15 cellular contexts compared by ENCODE assay signal in the genomic region with DNA sequence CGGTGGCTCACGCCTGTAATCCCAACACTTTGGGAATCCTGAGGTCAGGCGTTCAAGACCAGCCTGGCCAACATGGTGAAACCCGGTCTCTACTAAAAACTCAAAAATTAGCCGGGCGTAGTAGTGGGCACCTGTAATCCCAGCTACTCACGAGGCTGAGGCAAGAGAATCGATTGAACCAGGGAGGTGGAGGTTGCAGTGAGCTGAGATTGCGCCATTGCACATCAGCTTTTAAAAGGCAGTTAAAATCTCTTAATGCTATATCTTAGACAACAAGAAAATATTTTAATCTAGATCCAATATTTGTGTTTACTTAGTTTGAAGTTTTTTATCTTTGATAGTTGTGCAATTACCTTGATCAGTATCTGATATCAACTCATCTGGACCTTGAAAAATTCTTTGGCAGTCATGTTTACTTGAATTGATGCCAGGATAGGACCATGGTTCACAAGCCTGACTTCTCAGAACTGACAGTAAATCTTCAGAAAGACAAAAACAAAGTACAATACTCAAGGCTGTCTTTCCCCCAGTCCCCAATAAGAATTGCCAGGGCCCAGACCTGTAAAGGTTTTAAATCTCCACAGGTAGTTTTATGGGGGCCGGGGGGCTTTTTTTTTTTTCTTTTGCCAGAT.
DNase-seq lines count a peak whose midpoint lies in the region; ATAC-seq, FAIRE-seq and TF ChIP-seq lines count a peak whose summit lies in the region.
"Had no signal": no experiment of that assay in that cellular context is flagged by ENCODE, and none has a peak within 500 bp of the region (broad histone marks: within the 10 kb centered on the region; RNA-seq: fewer than 3 reads in every experiment).

No MANE protein-coding gene starts in this region.

- H3K4me1 ChIP-seq in GM23338 (ENCODE audit: insufficient read depth) (peaks cover 7% of the 10 kb centered on the region; the same call in 1 of the 2 replicates), adrenal gland (replicated peaks in 1 of 2) (peaks cover 19 to 36% of the 10 kb centered on the region in 2 donors), HepG2 (ENCODE audit: insufficient read depth, low read length) (no peaks in the 10 kb centered on the region)
- H3K4me1 ChIP-seq: HAP-1 had no signal

- no peak for TF ChIP-seq POLR2A in adrenal gland (IDR thresholded peaks at IDR 0.05)
- TF ChIP-seq POLR2A in HepG2 (IDR thresholded peaks at IDR 0.05; ENCODE audit: insufficient read depth in 1 of 2, low read depth in 2 of 2, low read length in 2 of 2), result no peak

- no peaks in the 10 kb centered on the region; the same call in 1 of the 2 replicates for H3K36me3 ChIP-seq in GM23338 (ENCODE audit: insufficient read depth)
- H3K36me3 ChIP-seq in adrenal gland (replicated peaks in 1 of 2), result no peaks in the 10 kb centered on the region
- peaks cover 0 to 3% of the 10 kb centered on the region in 2 experiments; a peak in 1 of 5 replicates for H3K36me3 ChIP-seq in HepG2 (replicated peaks in 1 of 2; ENCODE audit: control insufficient read depth in 1 of 2, insufficient read depth in 2 of 2, low read length in 2 of 2)

- POLR2A ChIA-PET in HepG2 (lab: Yijun Ruan, JAX), result no interaction called here

- FAIRE-seq in HepG2 (lab: Jason Lieb, UNC), result no peak
- FAIRE-seq: A204.1 had no signal

- TF ChIP-seq CTCF in GM23338 (conservative IDR thresholded peaks at IDR 0.05; ENCODE audit: low read depth in 2 of 2), result no peak
- TF ChIP-seq CTCF in adrenal gland (IDR thresholded peaks at IDR 0.05), result no peak
- TF ChIP-seq CTCF in HepG2 (CRISPR knock-in tag; IDR thresholded peaks at IDR 0.05), result no peak

- H3K9me2 ChIP-seq in GM23338 (ENCODE audit: insufficient read depth), result peaks cover 3% of the 10 kb centered on the region; the same call in 1 of the 2 replicates

- in situ Hi-C loops in HepG2 (cut with HindIII; ENCODE audit: extremely low pct_ligation_motif_present, low pct_unique_long_range_greater_than_20kb), result loop anchor here (25.0 kb wide), 1 partner anchor 442 kb away; no protein-coding TSS in a partner anchor

- CTCF ChIA-PET in HepG2 (lab: Yijun Ruan, JAX; ENCODE audit: low intra/inter-chr PET ratio, low total read pairs), result no interaction called here

- intact Hi-C loops in adrenal gland (cut with DNase I), result no loop called here
- intact Hi-C loops in HepG2 (cut with micrococcal nuclease; ENCODE audit: unreplicated experiment), result no loop called here

- DNase-seq in GM23338 (ENCODE audit: low spot score), result no peak
- peak in 4 of 7 donors; percentile 36 to 62 (median 50) for DNase-seq in adrenal gland
- DNase-seq in HepG2 (ENCODE audit: low spot score), result peak; percentile 5
- DNase-seq in stimulated activated effector memory CD8-positive, alpha-beta T cell treated with anti-CD3 and anti-CD28 coated beads, Interleukin-12 subunit alpha, Interleukin-12 subunit beta, amount 100 ng/mL, for 72 hours (ENCODE audit: low spot score in 2 of 2), result no peak
- no peak for DNase-seq in T-helper 17 cell
- no peak for DNase-seq in dedifferentiated amniotic fluid mesenchymal stem cell (ENCODE audit: extremely low spot score)
- no peak for DNase-seq in islet precursor cell
- DNase-seq: AML-193; CD4-positive, alpha-beta memory T cell; DMS153; DMS79; GDM1 had no signal

- no peaks in the 10 kb centered on the region for H3K9me3 ChIP-seq in adrenal gland (replicated peaks in 1 of 3)
- no peaks in the 10 kb centered on the region for H3K9me3 ChIP-seq in HepG2 (ENCODE audit: low read length)
- H3K9me3 ChIP-seq in T-helper 17 cell (ENCODE audit: control insufficient read depth, low read length, poor library complexity, severe bottlenecking), result no peaks in the 10 kb centered on the region
- H3K9me3 ChIP-seq: HAP-1 had no signal

- H3K27ac Mint-ChIP-seq in GM23338 (no peak overlapping the region), T-helper 17 cell (no peak overlapping the region)
- H3K27ac Mint-ChIP-seq in stimulated activated effector memory CD8-positive, alpha-beta T cell treated with anti-CD3 and anti-CD28 coated beads, Interleukin-12 subunit alpha, Interleukin-12 subunit beta, amount 100 ng/mL, for 72 hours, result no peak overlapping the region
- H3K27ac Mint-ChIP-seq: CD14-positive monocyte; CD4-positive, alpha-beta memory T cell had no signal

- H2AFZ ChIP-seq in GM23338 (no peak overlapping the region), HepG2 (ENCODE audit: low read length) (no peak overlapping the region)

- H3K9me3 Mint-ChIP-seq in GM23338, result no peaks in the 10 kb centered on the region; the same call in 2 of the 3 replicates
- H3K9me3 Mint-ChIP-seq in stimulated activated effector memory CD8-positive, alpha-beta T cell treated with anti-CD3 and anti-CD28 coated beads, Interleukin-12 subunit alpha, Interleukin-12 subunit beta, amount 100 ng/mL, for 72 hours, result no peaks in the 10 kb centered on the region

- H3K27me3 Mint-ChIP-seq in GM23338 (ENCODE audit: insufficient read depth, low read depth, poor library complexity) (peaks cover 10% of the 10 kb centered on the region), T-helper 17 cell (no peaks in the 10 kb centered on the region)
- H3K27me3 Mint-ChIP-seq: CD4-positive, alpha-beta memory T cell had no signal

- H3K4me2 ChIP-seq in GM23338 (no peak overlapping the region), HepG2 (ENCODE audit: low read depth, low read length) (no peak overlapping the region)

- BruUV-seq in HepG2 (replicated peaks; lab: Mats Ljungman, UMichigan), result no TSS peak

- WGBS in adrenal gland, 4 donors, result 40 to 54% (median 51%) methylated on average over 10 of the region's 10 CpGs
- WGBS in HepG2 (ENCODE audit: low lambda C conversion rate), result 85% methylated on average over 10 of the region's 10 CpGs

- H3K4me1 Mint-ChIP-seq in GM23338 (peaks cover 11% of the 10 kb centered on the region; the same call in 2 of the 3 replicates), T-helper 17 cell (no peaks in the 10 kb centered on the region)
- H3K4me1 Mint-ChIP-seq in stimulated activated effector memory CD8-positive, alpha-beta T cell treated with anti-CD3 and anti-CD28 coated beads, Interleukin-12 subunit alpha, Interleukin-12 subunit beta, amount 100 ng/mL, for 72 hours, result no peaks in the 10 kb centered on the region
- H3K4me1 Mint-ChIP-seq: CD14-positive monocyte; CD4-positive, alpha-beta memory T cell had no signal

- H3K27me3 ChIP-seq in GM23338 (ENCODE audit: insufficient read depth) (no peaks in the 10 kb centered on the region), adrenal gland (no peaks in the 10 kb centered on the region), HepG2 (ENCODE audit: control insufficient read depth in 1 of 2, insufficient read depth in 2 of 2, low read length in 2 of 2) (no peaks in the 10 kb centered on the region)

- H3K4me3 ChIP-seq in GM23338, result no peak overlapping the region
- H3K4me3 ChIP-seq in adrenal gland, result no peak overlapping the region
- H3K4me3 ChIP-seq in HepG2 (replicated peaks in 1 of 3; ENCODE audit: insufficient read depth in 1 of 3, low read depth in 2 of 3, low read length in 3 of 3), result no peak overlapping the region
- H3K4me3 ChIP-seq: HAP-1 had no signal

- ATAC-seq in GM23338 (no peak), HepG2 (no peak), T-helper 17 cell (no peak)
- no peak for ATAC-seq in stimulated activated effector memory CD8-positive, alpha-beta T cell treated with anti-CD3 and anti-CD28 coated beads, Interleukin-12 subunit alpha, Interleukin-12 subunit beta, amount 100 ng/mL, for 72 hours

- H3K36me3 Mint-ChIP-seq in GM23338 (ENCODE audit: low read depth), result peaks cover 40% of the 10 kb centered on the region
- H3K36me3 Mint-ChIP-seq in stimulated activated effector memory CD8-positive, alpha-beta T cell treated with anti-CD3 and anti-CD28 coated beads, Interleukin-12 subunit alpha, Interleukin-12 subunit beta, amount 100 ng/mL, for 72 hours, result no peaks in the 10 kb centered on the region
- H3K36me3 Mint-ChIP-seq in T-helper 17 cell (ENCODE audit: low read depth), result peaks cover 5% of the 10 kb centered on the region
- H3K36me3 Mint-ChIP-seq: CD14-positive monocyte had no signal

- H3F3A ChIP-seq in GM23338 (replicated peaks; ENCODE audit: low read depth), result no peaks in the 10 kb centered on the region

- no peak for TF ChIP-seq EP300 in HepG2 (IDR thresholded peaks at IDR 0.05; ENCODE audit: low read depth in 2 of 2, low read length in 2 of 2)
- no peak for TF ChIP-seq EP300 in HepG2 (CRISPR knock-in tag; IDR thresholded peaks at IDR 0.05; ENCODE audit: borderline replicate concordance)

- H3K9ac ChIP-seq in HepG2 (ENCODE audit: insufficient read depth, low read depth, low read length), result no peak overlapping the region

- no peak for TF ChIP-seq RAD21 in HepG2 (CRISPR knock-in tag; IDR thresholded peaks at IDR 0.05)

- H3K79me2 ChIP-seq in GM23338 (replicated peaks; ENCODE audit: insufficient read depth) (no peaks in the 10 kb centered on the region), HepG2 (ENCODE audit: insufficient read depth, low read length) (no peaks in the 10 kb centered on the region)

- H4K20me1 ChIP-seq in GM23338 (replicated peaks; ENCODE audit: insufficient read depth) (no peaks in the 10 kb centered on the region), HepG2 (ENCODE audit: insufficient read depth, low read length) (no peaks in the 10 kb centered on the region)

- H3K27ac ChIP-seq in GM23338 (ENCODE audit: low read depth) (no peak overlapping the region), adrenal gland (peak overlapping the region; percentile 23 to 84 (median 61)), HepG2 (ENCODE audit: extremely low read length, insufficient read depth, low read length) (no peak overlapping the region)

- H3K4me3 Mint-ChIP-seq in GM23338 (no peak overlapping the region), T-helper 17 cell (no peak overlapping the region)
- H3K4me3 Mint-ChIP-seq in stimulated activated effector memory CD8-positive, alpha-beta T cell treated with anti-CD3 and anti-CD28 coated beads, Interleukin-12 subunit alpha, Interleukin-12 subunit beta, amount 100 ng/mL, for 72 hours, result no peak overlapping the region
- H3K4me3 Mint-ChIP-seq: CD14-positive monocyte; CD4-positive, alpha-beta memory T cell had no signal

TF ChIP-seq in GM23338, 12 proteins besides CTCF, POLR2A, EP300 and RAD21 (continues in another document):
- no peak for TF ChIP-seq EZH2phosphoT487 (IDR thresholded peaks at IDR 0.05; ENCODE audit: unreplicated experiment)

TF ChIP-seq in HepG2, 621 proteins besides CTCF, POLR2A, EP300 and RAD21 (continues in another document):
- TF ChIP-seq ZNF83 (CRISPR knock-in tag; IDR thresholded peaks at IDR 0.05; ENCODE audit: borderline replicate concordance), result no peak
- no peak for TF ChIP-seq ZNF605 (CRISPR knock-in tag; IDR thresholded peaks at IDR 0.05)
- TF ChIP-seq CEBPB (IDR thresholded peaks at IDR 0.05; ENCODE audit: borderline replicate concordance, low read depth, low read length), result peak; percentile 24; the same call in 1 of the 2 replicates
- TF ChIP-seq MZF1 (CRISPR knock-in tag; IDR thresholded peaks at IDR 0.05; ENCODE audit: borderline replicate concordance), result no peak
- no peak for TF ChIP-seq ZNF660 (CRISPR knock-in tag; IDR thresholded peaks at IDR 0.05; ENCODE audit: borderline replicate concordance, low read depth)

Comparison
In these comparisons a context has a peak if more than half of its experiments do, and no peak if none do; other contexts are left out.
1. DNase-seq: peak in adrenal gland (4 of 7) and HepG2 (single experiment); none in GM23338 (single experiment), stimulated activated effector memory CD8-positive, alpha-beta T cell treated with anti-CD3 and anti-CD28 coated beads, Interleukin-12 subunit alpha, Interleukin-12 subunit beta, amount 100 ng/mL, for 72 hours (0 of 2), T-helper 17 cell (0 of 3), dedifferentiated amniotic fluid mesenchymal stem cell (single experiment) and islet precursor cell (single experiment).
2. H3K27ac ChIP-seq: peak in adrenal gland (5 of 5); none in GM23338 (single experiment) and HepG2 (single experiment).